In genomic region chrX:108165349-108166111, GRCh38 we compare ENCODE assay signal across 8 cellular contexts.
DNase-seq lines count a peak whose midpoint lies in the region; ATAC-seq and TF ChIP-seq lines count a peak whose summit lies in the region.

No MANE protein-coding gene starts in this region.

- H4K20me1 ChIP-seq in HCT116 (ENCODE audit: insufficient read depth) (no peaks in the 10 kb centered on the region), PC-9 (ENCODE audit: insufficient read depth) (no peaks in the 10 kb centered on the region)

- peak; percentile 52 for TF ChIP-seq RAD21 in HCT116 (IDR thresholded peaks at IDR 0.05; ENCODE audit: low read depth)

- intact Hi-C loops in HCT116 (cut with micrococcal nuclease), result no loop called here
- intact Hi-C loops in PC-9 (cut with micrococcal nuclease; ENCODE audit: unreplicated experiment), result loop anchor here (1.0 kb wide), 1 partner anchor 372 kb away; no protein-coding TSS in a partner anchor

- H3K4me3 ChIP-seq in HCT116 (replicated peaks in 1 of 2; ENCODE audit: low read depth in 1 of 2, low read length in 2 of 2) (no peak overlapping the region), PC-9 (no peak overlapping the region)

- H3K9me3 Mint-ChIP-seq in glutamatergic neuron (ENCODE audit: unreplicated experiment), result peaks cover 1% of the 10 kb centered on the region

- H2AFZ ChIP-seq in HCT116 (ENCODE audit: low read depth, low read length, poor library complexity, severe bottlenecking), result peak overlapping the region; percentile 54
- peak overlapping the region; percentile 63; the same call in 1 of the 2 replicates for H2AFZ ChIP-seq in PC-9

- H3K36me3 ChIP-seq in HCT116 (ENCODE audit: control insufficient read depth in 1 of 2, insufficient read depth in 2 of 2, low read length in 2 of 2), result no peaks in the 10 kb centered on the region
- no peaks in the 10 kb centered on the region for H3K36me3 ChIP-seq in PC-9 (ENCODE audit: low read depth)

- no peaks in the 10 kb centered on the region for H3K9me3 ChIP-seq in HCT116 (ENCODE audit: control insufficient read depth in 1 of 2, insufficient read depth in 1 of 2, low read depth in 1 of 2, low read length in 2 of 2)
- no peaks in the 10 kb centered on the region for H3K9me3 ChIP-seq in PC-9 (ENCODE audit: insufficient read depth, low read depth)

- H3K4me2 ChIP-seq in HCT116 (ENCODE audit: low read length) (no peak overlapping the region), PC-9 (no peak overlapping the region)

- TF ChIP-seq CTCF in AG09319 (IDR thresholded peaks at IDR 0.05; ENCODE audit: low read depth, low read length), result peak; percentile 47
- TF ChIP-seq CTCF in HCT116 (IDR thresholded peaks at IDR 0.05 in 2 of 3, conservative IDR thresholded peaks at IDR 0.05 in 1 of 3; ENCODE audit: borderline replicate concordance in 1 of 3, insufficient read depth in 1 of 3, low read depth in 2 of 3, low read length in 2 of 3), result peak; percentile 42 to 52 (median 45); a peak in 5 of 6 replicates
- TF ChIP-seq CTCF in PC-9 (conservative IDR thresholded peaks at IDR 0.05), result peak; percentile 49; the same call in 1 of the 2 replicates
- TF ChIP-seq CTCF in glutamatergic neuron (IDR thresholded peaks at IDR 0.05; ENCODE audit: partially characterized antibody, unreplicated experiment), result peak; percentile 36

- H3K27ac ChIP-seq in HCT116 (ENCODE audit: low read depth, low read length), result peak overlapping the region; percentile 2; the same call in 1 of the 2 replicates
- no peak overlapping the region for H3K27ac ChIP-seq in PC-9

- H3K4me3 Mint-ChIP-seq in glutamatergic neuron (ENCODE audit: unreplicated experiment), result no peak overlapping the region

- H3K36me3 Mint-ChIP-seq in glutamatergic neuron (ENCODE audit: unreplicated experiment), result no peaks in the 10 kb centered on the region

- RAD21 ChIA-PET in HCT116 (lab: Charles Lee; ENCODE audit: low non-redundant PET in 1 of 2, low total read pairs in 2 of 2, uncharacterized antibody in 2 of 2, unreplicated experiment in 2 of 2), result no interaction called here

- BruUV-seq in HCT116 (replicated peaks; lab: Mats Ljungman, UMichigan) (no TSS peak), PC-9 (replicated peaks; lab: Mats Ljungman, UMichigan) (no TSS peak)

- ATAC-seq in HCT116, result peak; percentile 83
- no peak for ATAC-seq in GM21447 (IDR thresholded peaks at IDR 0.05; ENCODE audit: unreplicated experiment)
- no peak for ATAC-seq in GM19035 (IDR thresholded peaks at IDR 0.05; ENCODE audit: unreplicated experiment)
- no peak for ATAC-seq in GM18861 (IDR thresholded peaks at IDR 0.05; ENCODE audit: unreplicated experiment)

- no peak for TF ChIP-seq POLR2A in HCT116 (IDR thresholded peaks at IDR 0.05; ENCODE audit: borderline replicate concordance, extremely low read depth, insufficient read depth, insufficient read length)

- no peak for DNase-seq in AG09319 (ENCODE audit: extremely low read depth, low read depth)
- peak; percentile 15 for DNase-seq in HCT116 (ENCODE audit: low read depth, low spot score)
- peak in 1 of 2 experiments; percentile 26 for DNase-seq in PC-9
- peak; percentile 25 for DNase-seq in glutamatergic neuron
- no peak for DNase-seq in activated CD8-positive, alpha-beta memory T cell treated with anti-CD3 and anti-CD28 coated beads for 24 hours

- H3K4me1 ChIP-seq in HCT116 (ENCODE audit: control insufficient read depth in 1 of 2, insufficient read depth in 2 of 2, low read length in 2 of 2) (peaks cover 14 to 16% of the 10 kb centered on the region in 2 experiments), PC-9 (replicated peaks; ENCODE audit: insufficient read depth) (peaks cover 9% of the 10 kb centered on the region)

- H3K4me1 Mint-ChIP-seq in glutamatergic neuron (ENCODE audit: low read depth, unreplicated experiment), result no peaks in the 10 kb centered on the region

- H3K79me2 ChIP-seq in HCT116 (ENCODE audit: insufficient read depth, low read length), result no peaks in the 10 kb centered on the region
- H3K79me2 ChIP-seq in PC-9 (ENCODE audit: low read depth), result no peaks in the 10 kb centered on the region

- no peaks in the 10 kb centered on the region for H3F3A ChIP-seq in PC-9 (ENCODE audit: insufficient read depth, low read depth)

- H3K9me2 ChIP-seq in HCT116 (ENCODE audit: insufficient read depth) (no peaks in the 10 kb centered on the region), PC-9 (ENCODE audit: insufficient read depth) (no peaks in the 10 kb centered on the region)

- peaks cover 2% of the 10 kb centered on the region for H3K27me3 Mint-ChIP-seq in glutamatergic neuron (ENCODE audit: unreplicated experiment)

- no peak overlapping the region for H3K9ac ChIP-seq in HCT116 (ENCODE audit: low read length)

- POLR2A ChIA-PET in HCT116 (lab: Charles Lee) (no interaction called here), PC-9 (lab: Charles Lee; ENCODE audit: unreplicated experiment) (interaction anchor here (0.6 kb wide), 1 partner anchor 19 kb away, joined by 3 read pairs; no protein-coding TSS in a partner anchor)

- no peaks in the 10 kb centered on the region for H3K27me3 ChIP-seq in HCT116 (ENCODE audit: insufficient read depth, low read length)
- no peaks in the 10 kb centered on the region for H3K27me3 ChIP-seq in PC-9 (ENCODE audit: insufficient read depth, low read depth)

- no peak overlapping the region for H3K27ac Mint-ChIP-seq in glutamatergic neuron (ENCODE audit: unreplicated experiment)

- CTCF ChIA-PET in HCT116 (lab: Charles Lee) (interaction anchor here (1.0 to 1.2 kb wide), 4 partner anchors 8 to 138 kb away, joined by 3 to 6 read pairs (median 4); no protein-coding TSS in a partner anchor), PC-9 (lab: Charles Lee) (interaction anchor here (0.6 kb wide), 1 partner anchor 374 kb away, joined by 3 read pairs; no protein-coding TSS in a partner anchor)

TF ChIP-seq in HCT116, 20 proteins besides CTCF, POLR2A, EP300 and RAD21:
- TF ChIP-seq YY1 (IDR thresholded peaks at IDR 0.05; ENCODE audit: extremely low read depth, insufficient replicate concordance, low read depth, low read length), result peak; percentile 88
- TF ChIP-seq ZNF274 (IDR thresholded peaks at IDR 0.05; ENCODE audit: low read depth, low read length), result no peak

Comparison
In these comparisons a context has a peak if more than half of its experiments do, and no peak if none do; other contexts are left out.
1. DNase-seq: peak in HCT116 (single experiment) and glutamatergic neuron (single experiment); none in AG09319 (single experiment) and activated CD8-positive, alpha-beta memory T cell treated with anti-CD3 and anti-CD28 coated beads for 24 hours (single experiment).
2. Peak in every context shown above with its lines, with median percentiles within 50 percentile points of each other: CTCF ChIP-seq.